In genomic region chr19:43766755-43767043, GRCh38 we compare ENCODE assay signal across 12 cellular contexts. TPM values are rescaled to one million over a fixed set of nuclear protein-coding genes. Genes with fewer than 3 reads are reported as not detected.
DNase-seq lines count a peak whose midpoint lies in the region; ATAC-seq, FAIRE-seq and TF ChIP-seq lines count a peak whose summit lies in the region.
"Had no signal": no experiment of that assay in that cellular context is flagged by ENCODE, and none has a peak within 500 bp of the region (broad histone marks: within the 10 kb centered on the region; RNA-seq: fewer than 3 reads in every experiment).

No MANE protein-coding gene starts in this region.

- 57% methylated on average over 3 of the region's 4 CpGs for WGBS in A549 (ENCODE audit: missing lambda C conversion rate)
- 65% methylated on average over 4 of the region's 4 CpGs for WGBS in right cardiac atrium

- intact Hi-C loops in activated B cell treated with CpG ODN at 0.5 μM for 24 hours (cut with micrococcal nuclease) (loop anchor here (1.0 kb wide), 1 partner anchor 14 kb away; the partner anchor contains the start of gene KCNN4), lower lobe of right lung (cut with DNase I) (no loop called here), right cardiac atrium (cut with DNase I) (no loop called here)

- H3K27me3 ChIP-seq in DOHH2 (ENCODE audit: control insufficient read depth, low read length) (no peaks in the 10 kb centered on the region), lower lobe of right lung (ENCODE audit: low read depth) (no peaks in the 10 kb centered on the region), right cardiac atrium (ENCODE audit: control insufficient read depth, insufficient read depth) (no peaks in the 10 kb centered on the region)

- H3K27ac ChIP-seq in A549 (peak overlapping the region; percentile 90 to 92; a peak in 5 of 6 replicates), DOHH2 (ENCODE audit: low read depth, low read length) (peak overlapping the region; percentile 85), lower lobe of right lung (no peak overlapping the region), right cardiac atrium (ENCODE audit: low read length) (no peak overlapping the region)

- no peaks in the 10 kb centered on the region for H3K27me3 Mint-ChIP-seq in activated B cell treated with CpG ODN at 0.5 μM for 24 hours
- H3K27me3 Mint-ChIP-seq in glutamatergic neuron (ENCODE audit: unreplicated experiment): peaks cover 2% of the 10 kb centered on the region

- peak overlapping the region; percentile 94 for H3K27ac Mint-ChIP-seq in activated B cell treated with CpG ODN at 0.5 μM for 24 hours
- H3K27ac Mint-ChIP-seq in glutamatergic neuron (ENCODE audit: unreplicated experiment): no peak overlapping the region

- no peak for TF ChIP-seq EP300 in A549 (IDR thresholded peaks at IDR 0.05)

- FAIRE-seq in A549 (lab: Jason Lieb, UNC): no peak

- no peak for TF ChIP-seq POLR2A in A549 (IDR thresholded peaks at IDR 0.05; ENCODE audit: low read length)

- H3K4me3 ChIP-seq in A549: no peak overlapping the region
- H3K4me3 ChIP-seq in DOHH2 (ENCODE audit: low read length): 0 out of 2 replicates have a peak overlapping the region, but pooled peaks have one; percentile 10
- no peak overlapping the region for H3K4me3 ChIP-seq in lower lobe of right lung
- no peak overlapping the region for H3K4me3 ChIP-seq in right cardiac atrium (ENCODE audit: low read length)

- peaks cover 69% of the 10 kb centered on the region for H3K36me3 ChIP-seq in DOHH2 (ENCODE audit: control insufficient read depth, low read length)
- no peaks in the 10 kb centered on the region for H3K36me3 ChIP-seq in lower lobe of right lung

- peaks cover 67% of the 10 kb centered on the region for H3K36me3 Mint-ChIP-seq in activated B cell treated with CpG ODN at 0.5 μM for 24 hours (ENCODE audit: low read depth)
- no peaks in the 10 kb centered on the region for H3K36me3 Mint-ChIP-seq in glutamatergic neuron (ENCODE audit: unreplicated experiment)

- ATAC-seq in A549 (no peak; a peak in 1 of 6 replicates), activated B cell treated with CpG ODN at 0.5 μM for 24 hours (ENCODE audit: low read depth) (no peak), lower lobe of right lung (no peak), right cardiac atrium (no peak)
- ATAC-seq: left cardiac atrium had no signal

- peaks cover 23% of the 10 kb centered on the region for H3F3A ChIP-seq in DOHH2 (ENCODE audit: control insufficient read depth, insufficient read depth)

- POLR2A ChIA-PET in A549 (lab: Yijun Ruan, JAX): interaction anchor here (0.8 to 2.0 kb wide), 5 partner anchors 9 to 98 kb away, joined by 3 to 8 read pairs (median 5); partner anchors contain the start of genes KCNN4 and SMG9
- POLR2A ChIA-PET in activated B cell treated with CpG ODN at 0.5 μM for 24 hours (lab: Charles Lee): interaction anchor here (0.7 to 24.7 kb wide), 5 partner anchors 13 to 98 kb away, joined by 5 to 661 read pairs (median 28); partner anchors contain the start of genes KCNN4 and SMG9

- H3K4me1 Mint-ChIP-seq in activated B cell treated with CpG ODN at 0.5 μM for 24 hours (peaks cover 64% of the 10 kb centered on the region), glutamatergic neuron (ENCODE audit: low read depth, unreplicated experiment) (no peaks in the 10 kb centered on the region)

- H3K4me1 ChIP-seq in A549: peaks cover 38% of the 10 kb centered on the region
- H3K4me1 ChIP-seq in DOHH2 (ENCODE audit: control insufficient read depth, low read length): peaks cover 33% of the 10 kb centered on the region
- peaks cover 36% of the 10 kb centered on the region for H3K4me1 ChIP-seq in lower lobe of right lung
- no peaks in the 10 kb centered on the region for H3K4me1 ChIP-seq in right cardiac atrium (ENCODE audit: control insufficient read depth, insufficient read depth, low read length)

- H3K4me2 ChIP-seq in A549: no peak overlapping the region
- H3K4me2 ChIP-seq in DOHH2 (ENCODE audit: low read length): peak overlapping the region; percentile 66

- peak overlapping the region; percentile 76 for H3K4me3 Mint-ChIP-seq in activated B cell treated with CpG ODN at 0.5 μM for 24 hours
- no peak overlapping the region for H3K4me3 Mint-ChIP-seq in glutamatergic neuron (ENCODE audit: unreplicated experiment)

- no peak for TF ChIP-seq RAD21 in A549 (conservative IDR thresholded peaks at IDR 0.05 in 1 of 2, IDR thresholded peaks at IDR 0.05 in 1 of 2)

- CTCF ChIA-PET in A549 (lab: Yijun Ruan, JAX) (interaction anchor here (0.5 to 22.3 kb wide), 22 partner anchors 12 to 1305 kb away, joined by 3 to 565 read pairs (median 4); partner anchors contain the start of genes KCNN4, PLAUR and SMG9), activated B cell treated with CpG ODN at 0.5 μM for 24 hours (lab: Charles Lee) (interaction anchor here (0.6 to 6.0 kb wide), 10 partner anchors 11 to 43 kb away, joined by 3 to 50 read pairs (median 6); partner anchors contain the start of genes KCNN4 and SMG9)

- TF ChIP-seq CTCF in A549 (IDR thresholded peaks at IDR 0.05) (peak; percentile 31; the same call in 2 of the 3 replicates), DOHH2 (IDR thresholded peaks at IDR 0.05; ENCODE audit: low read depth, low read length, poor library complexity, severe bottlenecking) (no peak), activated B cell treated with CpG ODN at 0.5 μM for 24 hours (IDR thresholded peaks at IDR 0.05) (no peak), glutamatergic neuron (IDR thresholded peaks at IDR 0.05; ENCODE audit: partially characterized antibody, unreplicated experiment) (peak; percentile 49), lower lobe of right lung (IDR thresholded peaks at IDR 0.05) (no peak)

- no peaks in the 10 kb centered on the region for H3K79me2 ChIP-seq in DOHH2 (ENCODE audit: control insufficient read depth, low read length)

- H3K9me3 ChIP-seq in A549 (no peaks in the 10 kb centered on the region), DOHH2 (ENCODE audit: control insufficient read depth, insufficient read depth, low read length) (no peaks in the 10 kb centered on the region), lower lobe of right lung (no peaks in the 10 kb centered on the region), right cardiac atrium (ENCODE audit: control insufficient read depth, low read length) (no peaks in the 10 kb centered on the region)

- H3K9me2 ChIP-seq in DOHH2 (replicated peaks; ENCODE audit: control insufficient read depth, low read length): no peaks in the 10 kb centered on the region

- H4K20me1 ChIP-seq in DOHH2 (ENCODE audit: control insufficient read depth, insufficient read depth, low read depth, low read length): no peaks in the 10 kb centered on the region

- H3K9me3 Mint-ChIP-seq in activated B cell treated with CpG ODN at 0.5 μM for 24 hours: no peaks in the 10 kb centered on the region
- H3K9me3 Mint-ChIP-seq in glutamatergic neuron (ENCODE audit: unreplicated experiment): peaks cover 3% of the 10 kb centered on the region

- DNase-seq in A549 (ENCODE audit: low read depth in 1 of 2, low spot score in 1 of 2) (no peak), activated B cell treated with CpG ODN at 0.5 μM for 24 hours (no peak), glutamatergic neuron (no peak), 8988T (no peak), lower lobe of right lung (no peak), right cardiac atrium (no peak), SIG-M5 treated with dmso at 0.1 percent for 504 hours (lab: John Stamatoyannopoulos, UW; ENCODE audit: unreplicated experiment) (no peak)
- DNase-seq: left cardiac atrium, NCI-H524 treated with DMSO at 0.1 percent for 48 hours had no signal

RNA-seq across cellular contexts. Expression of gene SMG9, which starts 11.9 kb away (rescaled TPM):
- polyA plus RNA-seq in A549 (2011; rRNA removed) (14.2 and 24.4 TPM in 2 replicates), A549 (2017; fragmentation: RNase III; extraction: RNeasy Plus Mini Kit Qiagen cat#74134 plus additional on column Dnase treatment) (44.2 to 47.3 TPM (median 46.7 TPM) in 3 replicates), right cardiac atrium (11.7 TPM)
- 21.1 and 23.9 TPM in 2 replicates for polyA plus RNA-seq in A549 (2012; cell fraction: cytosol; rRNA removed)
- polyA plus RNA-seq in A549 (2012; cell fraction: nucleus; rRNA removed): 112 and 116 TPM in 2 replicates
- 18.3 and 18.5 TPM in 2 replicates for polyA minus RNA-seq in A549 (2011; rRNA and poly(A)+ RNA removed)
- total RNA-seq in activated B cell treated with CpG ODN at 0.5 μM for 24 hours (91.2 and 105 TPM in 2 replicates), glutamatergic neuron (ENCODE audit: unreplicated experiment) (34.1 TPM), lower lobe of right lung (47.3 TPM), right cardiac atrium (10 to 100 TPM; 14.8 to 21.0 (median 15.8) TPM)

RNA-seq across cellular contexts. Expression of gene KCNN4, which starts 14.1 kb away (rescaled TPM):
- polyA plus RNA-seq in A549 (2011; rRNA removed) (15.7 and 20.7 TPM in 2 replicates), A549 (2017; fragmentation: RNase III; extraction: RNeasy Plus Mini Kit Qiagen cat#74134 plus additional on column Dnase treatment) (16.9 to 21.0 TPM (median 20.7 TPM) in 3 replicates), right cardiac atrium (0.34 TPM)
- 20.1 and 24.6 TPM in 2 replicates for polyA plus RNA-seq in A549 (2012; cell fraction: cytosol; rRNA removed)
- 87.0 TPM in 2 replicates for polyA plus RNA-seq in A549 (2012; cell fraction: nucleus; rRNA removed)
- polyA minus RNA-seq in A549 (2011; rRNA and poly(A)+ RNA removed): 22.6 and 25.6 TPM in 2 replicates
- total RNA-seq in activated B cell treated with CpG ODN at 0.5 μM for 24 hours (137 and 154 TPM in 2 replicates), glutamatergic neuron (ENCODE audit: unreplicated experiment) (0.44 TPM), lower lobe of right lung (3.6 TPM), right cardiac atrium (1 to 10 TPM in 1 of 4 donors, under 1 TPM in 2, not detected in 1; 0.26 to 1.4 (median 0.32) TPM)
- total RNA-seq: HT-29 had no signal

RNA-seq across cellular contexts. Expression of gene LYPD5, which starts 35.5 kb away (rescaled TPM):
- 0.12 and 0.16 TPM in 2 replicates for polyA plus RNA-seq in A549 (2011; rRNA removed)
- polyA plus RNA-seq in A549 (2012; cell fraction: cytosol; rRNA removed): 0.15 and 0.19 TPM in 2 replicates
- 0.28 and 0.33 TPM in 2 replicates for polyA plus RNA-seq in A549 (2012; cell fraction: nucleus; rRNA removed)
- 0.09 to 0.22 TPM (median 0.18 TPM) in 3 replicates for polyA plus RNA-seq in A549 (2017; fragmentation: RNase III; extraction: RNeasy Plus Mini Kit Qiagen cat#74134 plus additional on column Dnase treatment)
- polyA minus RNA-seq in A549 (2011; rRNA and poly(A)+ RNA removed): 0.37 and 1.0 TPM in 2 replicates
- 0.44 TPM in 1 of 2 replicates, not detected in the other for total RNA-seq in activated B cell treated with CpG ODN at 0.5 μM for 24 hours
- not detected for total RNA-seq in glutamatergic neuron (ENCODE audit: unreplicated experiment)
- 7.5 TPM for total RNA-seq in lower lobe of right lung
- 1 to 10 TPM in 2 of 4 donors, under 1 TPM in 2; 0.28 to 2.5 (median 0.90) TPM for total RNA-seq in right cardiac atrium
- polyA plus RNA-seq in right cardiac atrium: 0.34 TPM
- total RNA-seq: SK-MEL-5 had no signal

RNA-seq across cellular contexts. Expression of gene IRGC, which starts 50.8 kb away (rescaled TPM):
- polyA plus RNA-seq in A549 (2011; rRNA removed) (not detected in 2 replicates), A549 (2017; fragmentation: RNase III; extraction: RNeasy Plus Mini Kit Qiagen cat#74134 plus additional on column Dnase treatment) (not detected in 3 replicates), right cardiac atrium (not detected)
- not detected in 2 replicates for polyA plus RNA-seq in A549 (2012; cell fraction: cytosol; rRNA removed)
- polyA plus RNA-seq in A549 (2012; cell fraction: nucleus; rRNA removed): not detected in 2 replicates
- polyA minus RNA-seq in A549 (2011; rRNA and poly(A)+ RNA removed): not detected in 2 replicates
- total RNA-seq in activated B cell treated with CpG ODN at 0.5 μM for 24 hours (not detected in 2 replicates), glutamatergic neuron (ENCODE audit: unreplicated experiment) (not detected), lower lobe of right lung (not detected), right cardiac atrium (not detected)
- total RNA-seq: left cardiac atrium, SK-MEL-5 had no signal

Comparison
In these comparisons a context has a peak if more than half of its experiments do, and no peak if none do; other contexts are left out.
1. H3K27ac ChIP-seq: peak in A549 (2 of 2) and DOHH2 (single experiment); none in lower lobe of right lung (single experiment) and right cardiac atrium (single experiment).
2. CTCF ChIP-seq: peak in A549 (single experiment) and glutamatergic neuron (single experiment); none in DOHH2 (single experiment), activated B cell treated with CpG ODN at 0.5 μM for 24 hours (single experiment) and lower lobe of right lung (single experiment).
3. RNA of gene KCNN4, which starts 14.1 kb away (total RNA-seq): 137 to 154 TPM in activated B cell treated with CpG ODN at 0.5 μM for 24 hours; 3.6 TPM in lower lobe of right lung (single experiment), 0.44 TPM in glutamatergic neuron (single experiment) and 0.26 to 1.4 TPM in right cardiac atrium; every median in the first group is over 10 times any median in the second.